ENCODE assay signal across 25 cellular contexts in the genomic region with DNA sequence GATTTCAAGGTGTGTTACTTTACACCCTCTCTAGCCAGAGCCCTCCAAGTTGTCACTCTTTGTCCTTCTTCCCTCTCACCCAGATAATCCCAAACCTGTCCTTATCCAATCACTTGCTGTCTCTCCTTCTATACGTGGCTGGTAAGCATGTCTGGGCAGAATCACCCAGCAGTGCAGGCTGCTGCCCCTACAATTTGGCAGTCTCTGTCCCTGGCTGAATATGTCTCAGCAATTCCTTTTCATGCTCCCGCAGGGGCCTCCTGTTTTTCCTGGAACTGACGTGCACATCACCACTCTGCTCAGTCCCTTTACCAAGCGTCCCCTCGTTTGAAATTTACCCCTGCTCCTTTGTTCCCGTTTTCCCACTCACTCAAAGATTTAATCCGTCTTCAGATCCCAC.
"Had no signal": no experiment of that assay in that cellular context is flagged by ENCODE, and none has a peak within 500 bp of the region (broad histone marks: within the 10 kb centered on the region; RNA-seq: fewer than 3 reads in every experiment).

No MANE protein-coding gene starts in this region.

- H3K4me3 ChIP-seq: adrenal gland, lung, right lobe of liver, skin epidermis, stomach, suprapubic skin, transverse colon, vagina had no signal

- H3K4me3 Mint-ChIP-seq: activated naive CD8-positive, alpha-beta T cell; activated T-cell treated with anti-CD3 and anti-CD28 coated beads, Interleukin-2, amount 50 U/mL, for 4 hours; effector memory CD8-positive, alpha-beta T cell; mesothelial cell of epicardium; naive thymus-derived CD8-positive, alpha-beta T cell; stimulated activated memory B cell treated with anti-CD40 and anti-IgM and Interleukin-4, amounts not matched to agents 10 μg/mL and 1 μg/mL and 100 μg/mL, for 72 hours; T-helper 1 cell treated with Interleukin-12 subunit alpha and Interleukin-12 subunit beta and Interleukin-4 antibody, amounts not matched to agents 30 μg/mL and 1 μg/mL, for 36 hours had no signal

- H3K4me1 Mint-ChIP-seq: stimulated activated memory B cell treated with anti-CD40 and anti-IgM and Interleukin-4, amounts not matched to agents 10 μg/mL and 1 μg/mL and 100 μg/mL, for 72 hours had no signal

- H3K4me1 ChIP-seq: adrenal gland, right lobe of liver had no signal

- H3K27ac Mint-ChIP-seq: activated naive CD8-positive, alpha-beta T cell; activated T-helper 2 cell treated with anti-CD3 and anti-CD28 coated beads, Interferon-gamma antibody, Interleukin-2, Interleukin-4, amounts not matched to agents 10 μg/mL and 5 μg/mL and 100 μg/mL, durations not matched to agents 14 hours and 24 hours and 36 hours; effector memory CD8-positive, alpha-beta T cell; mesothelial cell of epicardium; naive thymus-derived CD8-positive, alpha-beta T cell; stimulated activated memory B cell treated with anti-CD40 and anti-IgM and Interleukin-4, amounts not matched to agents 10 μg/mL and 1 μg/mL and 100 μg/mL, for 72 hours; T-helper 1 cell treated with Interleukin-12 subunit alpha and Interleukin-12 subunit beta and Interleukin-4 antibody, amounts not matched to agents 30 μg/mL and 1 μg/mL, for 36 hours had no signal

- H3K27ac ChIP-seq: adrenal gland, right lobe of liver, suprapubic skin, vagina had no signal

- DNase-seq: activated CD4-positive, alpha-beta T cell treated with anti-CD3 and anti-CD28 coated beads for 4 hours; activated CD4-positive, alpha-beta T cell treated with anti-CD3 and anti-CD28 coated beads, Interleukin-2, amount 50 U/mL, for 48 hours; activated CD4-positive, CD25-positive, alpha-beta regulatory T cell; activated CD8-positive, alpha-beta memory T cell treated with anti-CD3 and anti-CD28 coated beads, Interleukin-2, amount 50 U/mL, for 48 hours; activated naive CD4-positive, alpha-beta T cell; activated T-cell treated with anti-CD3 and anti-CD28 coated beads, Interleukin-2, amount 50 U/mL, for 4 hours; adrenal gland; dermis blood vessel endothelial cell; effector memory CD8-positive, alpha-beta T cell; naive thymus-derived CD8-positive, alpha-beta T cell; right lobe of liver; stimulated activated CD4-positive, alpha-beta T cell treated with anti-CD3 and anti-CD28 coated beads, Interleukin-2, amount 100 ng/mL, for 24 hours; stomach; T1000; transverse colon had no signal

- H3K27me3 ChIP-seq: adrenal gland, right lobe of liver, stomach, suprapubic skin, transverse colon, vagina had no signal

- ATAC-seq: activated T-cell treated with anti-CD3 and anti-CD28 coated beads, Interleukin-2, amount 50 U/mL, for 4 hours; effector memory CD8-positive, alpha-beta T cell; left lobe of liver; naive thymus-derived CD8-positive, alpha-beta T cell; right lobe of liver had no signal

- H3K9me3 Mint-ChIP-seq: activated T-cell treated with anti-CD3 and anti-CD28 coated beads, Interleukin-2, amount 50 U/mL, for 4 hours; activated T-helper 2 cell treated with anti-CD3 and anti-CD28 coated beads, Interferon-gamma antibody, Interleukin-2, Interleukin-4, amounts not matched to agents 10 μg/mL and 5 μg/mL and 100 μg/mL, durations not matched to agents 14 hours and 24 hours and 36 hours; effector memory CD8-positive, alpha-beta T cell; mesothelial cell of epicardium; naive thymus-derived CD8-positive, alpha-beta T cell; stimulated activated memory B cell treated with anti-CD40 and anti-IgM and Interleukin-4, amounts not matched to agents 10 μg/mL and 1 μg/mL and 100 μg/mL, for 72 hours; T-helper 1 cell treated with Interleukin-12 subunit alpha and Interleukin-12 subunit beta and Interleukin-4 antibody, amounts not matched to agents 30 μg/mL and 1 μg/mL, for 36 hours had no signal

- H3K36me3 Mint-ChIP-seq: activated naive CD8-positive, alpha-beta T cell; mesothelial cell of epicardium; stimulated activated memory B cell treated with anti-CD40 and anti-IgM and Interleukin-4, amounts not matched to agents 10 μg/mL and 1 μg/mL and 100 μg/mL, for 72 hours had no signal

- H3K36me3 ChIP-seq: adrenal gland, right lobe of liver, stomach, suprapubic skin, transverse colon, vagina had no signal

- H3K9me3 ChIP-seq: adrenal gland, right lobe of liver, stomach, suprapubic skin, transverse colon, vagina had no signal

- H3K27me3 Mint-ChIP-seq: activated naive CD8-positive, alpha-beta T cell; effector memory CD8-positive, alpha-beta T cell; stimulated activated memory B cell treated with anti-CD40 and anti-IgM and Interleukin-4, amounts not matched to agents 10 μg/mL and 1 μg/mL and 100 μg/mL, for 72 hours had no signal
